ENCODE assay signal across 17 cellular contexts in genomic region chr3:85864896-85865295, GRCh38.
DNase-seq lines count a peak whose midpoint lies in the region; ATAC-seq and TF ChIP-seq lines count a peak whose summit lies in the region.
"Had no signal": no experiment of that assay in that cellular context is flagged by ENCODE, and none has a peak within 500 bp of the region (broad histone marks: within the 10 kb centered on the region; RNA-seq: fewer than 3 reads in every experiment).

No MANE protein-coding gene starts in this region.

- H3K4me3 ChIP-seq in left lung (no peak overlapping the region), vagina (no peak overlapping the region)

- no peaks in the 10 kb centered on the region for H3K36me3 Mint-ChIP-seq in activated T-cell treated with anti-CD3 and anti-CD28 coated beads, Interleukin-2, amount 50 U/mL, for 72 hours (ENCODE audit: insufficient read depth in 2 of 2)
- H3K36me3 Mint-ChIP-seq: CD14-positive monocyte, IgD-negative memory B cell had no signal

- H3K27me3 Mint-ChIP-seq in activated T-cell treated with anti-CD3 and anti-CD28 coated beads, Interleukin-2, amount 50 U/mL, for 72 hours (ENCODE audit: low read depth) = no peaks in the 10 kb centered on the region
- H3K27me3 Mint-ChIP-seq: IgD-negative memory B cell had no signal

- no peaks in the 10 kb centered on the region for H3K4me1 ChIP-seq in left lung
- H3K4me1 ChIP-seq in vagina = no peaks in the 10 kb centered on the region

- no peak for TF ChIP-seq POLR2A in vagina (IDR thresholded peaks at IDR 0.05)

- H3K27me3 ChIP-seq in left lung = no peaks in the 10 kb centered on the region
- H3K27me3 ChIP-seq in vagina = no peaks in the 10 kb centered on the region

- ATAC-seq in activated T-cell treated with anti-CD3 and anti-CD28 coated beads, Interleukin-2, amount 50 U/mL, for 72 hours (replicated peaks in 1 of 2) = no peak
- ATAC-seq in left lung (peak; percentile 66), GM21786 (IDR thresholded peaks at IDR 0.05; ENCODE audit: unreplicated experiment) (no peak)

- H3K36me3 ChIP-seq in left lung = no peaks in the 10 kb centered on the region
- H3K36me3 ChIP-seq in vagina = no peaks in the 10 kb centered on the region

- H3K9me3 ChIP-seq in left lung (no peaks in the 10 kb centered on the region), vagina (no peaks in the 10 kb centered on the region)

- peak overlapping the region; percentile 70 for H3K27ac Mint-ChIP-seq in activated T-cell treated with anti-CD3 and anti-CD28 coated beads, Interleukin-2, amount 50 U/mL, for 72 hours
- H3K27ac Mint-ChIP-seq: CD14-positive monocyte, IgD-negative memory B cell had no signal

- no peak for DNase-seq in activated T-cell treated with anti-CD3 and anti-CD28 coated beads, Interleukin-2, amount 50 U/mL, for 72 hours
- DNase-seq in activated T-cell treated with anti-CD3 and anti-CD28 coated beads, Interleukin-2, amount 50 U/mL, for 48 hours = no peak
- DNase-seq in astrocyte of the hippocampus (ENCODE audit: low read depth, low spot score) (peak; percentile 75), left lung (no peak), vagina (ENCODE audit: extremely low spot score in 2 of 2) (no peak), GM19240 (ENCODE audit: insufficient read length, low spot score) (no peak)
- DNase-seq: COR-L47, HCEC 1CT, Kasumi-1, MM.1S, NCI-H1092 treated with DMSO at 0.1 percent for 48 hours, NCI-H2171, NCI-H446, NCI-H69 had no signal

- peaks cover 11 to 21% of the 10 kb centered on the region in 2 donors for H3K9me3 Mint-ChIP-seq in activated T-cell treated with anti-CD3 and anti-CD28 coated beads, Interleukin-2, amount 50 U/mL, for 72 hours
- H3K9me3 Mint-ChIP-seq: CD14-positive monocyte had no signal

- intact Hi-C loops in left lung (cut with DNase I) = no loop called here
- intact Hi-C loops in vagina (cut with DNase I) = no loop called here

- no peaks in the 10 kb centered on the region for H3K4me1 Mint-ChIP-seq in activated T-cell treated with anti-CD3 and anti-CD28 coated beads, Interleukin-2, amount 50 U/mL, for 72 hours (ENCODE audit: low read depth)
- H3K4me1 Mint-ChIP-seq: CD14-positive monocyte, IgD-negative memory B cell had no signal

- H3K27ac ChIP-seq in left lung (no peak overlapping the region), vagina (no peak overlapping the region)

- H3K4me3 Mint-ChIP-seq in activated T-cell treated with anti-CD3 and anti-CD28 coated beads, Interleukin-2, amount 50 U/mL, for 72 hours = no peak overlapping the region
- H3K4me3 Mint-ChIP-seq: CD14-positive monocyte, IgD-negative memory B cell had no signal

- TF ChIP-seq CTCF in left lung (IDR thresholded peaks at IDR 0.05) (no peak), vagina (IDR thresholded peaks at IDR 0.05) (no peak)
